In genomic region chr19:5972355-5972731, GRCh38 we compare ENCODE assay signal across 17 cellular contexts. TPM values are rescaled to one million over a fixed set of nuclear protein-coding genes. Genes with fewer than 3 reads are reported as not detected.
DNase-seq lines count a peak whose midpoint lies in the region; ATAC-seq, FAIRE-seq and TF ChIP-seq lines count a peak whose summit lies in the region.
"Had no signal": no experiment of that assay in that cellular context is flagged by ENCODE, and none has a peak within 500 bp of the region (broad histone marks: within the 10 kb centered on the region; RNA-seq: fewer than 3 reads in every experiment).

No MANE protein-coding gene starts in this region.

- ATAC-seq in activated T-helper 17 cell treated with anti-CD3 and anti-CD28 coated beads, Interleukin-2, amount 50 U/mL, for 72 hours (replicated peaks): no peak
- ATAC-seq in naive thymus-derived CD8-positive, alpha-beta T cell: no peak
- ATAC-seq in psoas muscle: no peak

- WGBS in psoas muscle, 3 donors: 73 to 82% (median 77%) methylated on average over 9 of the region's 9 CpGs

- no peaks in the 10 kb centered on the region for H3K9me3 Mint-ChIP-seq in CD14-positive monocyte
- no peaks in the 10 kb centered on the region for H3K9me3 Mint-ChIP-seq in activated T-helper 17 cell treated with anti-CD3 and anti-CD28 coated beads, Interleukin-2, amount 50 U/mL, for 72 hours
- no peaks in the 10 kb centered on the region for H3K9me3 Mint-ChIP-seq in naive thymus-derived CD8-positive, alpha-beta T cell
- H3K9me3 Mint-ChIP-seq: endodermal cell had no signal

- H3K27ac ChIP-seq in A673 (ENCODE audit: low read depth, low read length, poor library complexity, severe bottlenecking) (peak overlapping the region; percentile 12), psoas muscle (no peak overlapping the region)

- peak overlapping the region in 4 of 7 donors; percentile 14 to 58 (median 33) for H3K27ac Mint-ChIP-seq in CD14-positive monocyte
- peak overlapping the region; percentile 70 for H3K27ac Mint-ChIP-seq in activated T-helper 17 cell treated with anti-CD3 and anti-CD28 coated beads, Interleukin-2, amount 50 U/mL, for 72 hours
- H3K27ac Mint-ChIP-seq in naive thymus-derived CD8-positive, alpha-beta T cell: peak overlapping the region; percentile 51 to 87 (median 80)
- H3K27ac Mint-ChIP-seq: endodermal cell had no signal

- peaks cover 26% of the 10 kb centered on the region for H3K4me1 ChIP-seq in A673 (ENCODE audit: insufficient read depth, low read length, poor library complexity, severe bottlenecking)
- H3K4me1 ChIP-seq in psoas muscle: peaks cover 63% of the 10 kb centered on the region

- H3K4me3 ChIP-seq in A673 (ENCODE audit: low read depth, low read length, poor library complexity, severe bottlenecking) (no peak overlapping the region), psoas muscle (no peak overlapping the region)

- H3K27me3 Mint-ChIP-seq in CD14-positive monocyte (ENCODE audit: low read depth in 3 of 3): peaks cover 0 to 2% (median 0%) of the 10 kb centered on the region in 3 donors
- H3K27me3 Mint-ChIP-seq in activated T-helper 17 cell treated with anti-CD3 and anti-CD28 coated beads, Interleukin-2, amount 50 U/mL, for 72 hours: no peaks in the 10 kb centered on the region
- H3K27me3 Mint-ChIP-seq in naive thymus-derived CD8-positive, alpha-beta T cell: no peaks in the 10 kb centered on the region

- POLR2A ChIA-PET in A673 (lab: Charles Lee; ENCODE audit: low non-redundant PET): interaction anchor here (0.5 kb wide), 1 partner anchor 181 kb away, joined by 10 read pairs; no protein-coding TSS in a partner anchor
- POLR2A ChIA-PET in naive thymus-derived CD8-positive, alpha-beta T cell (lab: Charles Lee): interaction anchor here (0.6 to 1.4 kb wide), 4 partner anchors 8 to 22 kb away, joined by 3 to 5 read pairs (median 4); no protein-coding TSS in a partner anchor

- TF ChIP-seq CTCF in A673 (conservative IDR thresholded peaks at IDR 0.05; ENCODE audit: low read depth, low read length): no peak
- TF ChIP-seq CTCF in CD14-positive monocyte (IDR thresholded peaks at IDR 0.05): no peak
- no peak for TF ChIP-seq CTCF in psoas muscle (IDR thresholded peaks at IDR 0.05)

- no peak for TF ChIP-seq POLR2A in GM12892 (IDR thresholded peaks at IDR 0.05; ENCODE audit: low read depth, low read length)

- H3K4me1 Mint-ChIP-seq in CD14-positive monocyte: peaks cover 53% of the 10 kb centered on the region
- peaks cover 57% of the 10 kb centered on the region for H3K4me1 Mint-ChIP-seq in activated T-helper 17 cell treated with anti-CD3 and anti-CD28 coated beads, Interleukin-2, amount 50 U/mL, for 72 hours
- H3K4me1 Mint-ChIP-seq in naive thymus-derived CD8-positive, alpha-beta T cell: peaks cover 48 to 95% (median 87%) of the 10 kb centered on the region in 4 donors

- H3K36me3 ChIP-seq in A673 (ENCODE audit: insufficient read depth, low read length, poor library complexity, severe bottlenecking): peaks cover 12% of the 10 kb centered on the region
- H3K36me3 ChIP-seq in psoas muscle (ENCODE audit: insufficient read depth in 1 of 2, low read depth in 1 of 2): peaks cover 7 to 14% of the 10 kb centered on the region in 2 donors

- H3K27me3 ChIP-seq in A673 (replicated peaks; ENCODE audit: insufficient read depth, low read depth, low read length, poor library complexity) (no peaks in the 10 kb centered on the region), psoas muscle (ENCODE audit: insufficient read depth in 3 of 3, low read length in 2 of 3) (no peaks in the 10 kb centered on the region)

- no peak for FAIRE-seq in GM12892 (lab: Jason Lieb, UNC)
- FAIRE-seq: colon had no signal

- H3K9me3 ChIP-seq in A673 (ENCODE audit: low read depth, low read length, poor library complexity, severe bottlenecking): no peaks in the 10 kb centered on the region
- H3K9me3 ChIP-seq in psoas muscle: no peaks in the 10 kb centered on the region

- CTCF ChIA-PET in A673 (lab: Charles Lee): no interaction called here

- BruUV-seq in A673 (replicated peaks; lab: Mats Ljungman, UMichigan): no TSS peak

- no peak overlapping the region for H3K4me3 Mint-ChIP-seq in CD14-positive monocyte
- no peak overlapping the region for H3K4me3 Mint-ChIP-seq in activated T-helper 17 cell treated with anti-CD3 and anti-CD28 coated beads, Interleukin-2, amount 50 U/mL, for 72 hours
- H3K4me3 Mint-ChIP-seq in naive thymus-derived CD8-positive, alpha-beta T cell: peak overlapping the region in 6 of 10 donors; percentile 16 to 62 (median 37)
- H3K4me3 Mint-ChIP-seq: endodermal cell had no signal

- intact Hi-C loops in A673 (cut with micrococcal nuclease; ENCODE audit: unreplicated experiment): no loop called here
- intact Hi-C loops in CD14-positive monocyte (cut with micrococcal nuclease): loop anchor here in 1 of 2 donors (10.0 kb wide), 1 partner anchor 68 kb away; the partner anchor contains the start of genes NDUFA11 and VMAC
- intact Hi-C loops in psoas muscle (cut with DNase I): loop anchor here in 1 of 2 donors (10.0 kb wide), 1 partner anchor 302 kb away; the partner anchor contains the start of gene MLLT1

- peaks cover 16 to 46% of the 10 kb centered on the region in 2 donors for H3K36me3 Mint-ChIP-seq in CD14-positive monocyte
- H3K36me3 Mint-ChIP-seq in activated T-helper 17 cell treated with anti-CD3 and anti-CD28 coated beads, Interleukin-2, amount 50 U/mL, for 72 hours (ENCODE audit: low read depth): peaks cover 65% of the 10 kb centered on the region
- H3K36me3 Mint-ChIP-seq in naive thymus-derived CD8-positive, alpha-beta T cell: peaks cover 4 to 38% (median 4%) of the 10 kb centered on the region in 3 donors

- DNase-seq in A673 (ENCODE audit: low spot score) (no peak), CD14-positive monocyte (ENCODE audit: low spot score) (no peak), GM12892 (ENCODE audit: insufficient read length) (no peak), pons (ENCODE audit: low spot score) (no peak), psoas muscle (no peak), NCI-H345 treated with DMSO at 0.1 percent for 48 hours (lab: John Stamatoyannopoulos, UW; ENCODE audit: unreplicated experiment) (no peak)
- peak in 1 of 10 donors; percentile 22 for DNase-seq in naive thymus-derived CD8-positive, alpha-beta T cell
- DNase-seq: activated CD8-positive, alpha-beta memory T cell treated with anti-CD3 and anti-CD28 coated beads, Interleukin-2, amount 50 U/mL, for 4 hours; activated naive CD4-positive, alpha-beta T cell; endodermal cell; HCEC 1CT; mesenchymal stem cell; NCI-H1417 treated with DMSO at 0.1 percent for 48 hours; NCI-H69; stimulated activated CD4-positive, alpha-beta T cell treated with anti-CD3 and anti-CD28 coated beads, Interleukin-4, amount 100 ng/mL, for 1 hour had no signal

RNA-seq across cellular contexts. Expression of gene RANBP3, which starts 5.6 kb away (rescaled TPM):
- total RNA-seq in A673 (2021): 126 and 130 TPM in 2 replicates
- polyA plus RNA-seq in CD14-positive monocyte: 1 to 10 TPM; 4.5 to 8.1 TPM
- 100 to 1,000 TPM in 1 of 2 donors, 10 to 100 TPM in 1; 81.4 to 112 TPM for total RNA-seq in activated T-helper 17 cell treated with anti-CD3 and anti-CD28 coated beads, Interleukin-2, amount 50 U/mL, for 72 hours
- total RNA-seq in naive thymus-derived CD8-positive, alpha-beta T cell: 100 to 1,000 TPM; 128 to 145 TPM
- polyA plus RNA-seq in naive thymus-derived CD8-positive, alpha-beta T cell: 10 to 100 TPM in 1 of 3 donors, 1 to 10 TPM in 2; 7.7 to 13.0 (median 9.1) TPM
- 34.6 TPM for polyA plus RNA-seq in GM12892 (2012; ENCODE audit: missing spikeins)
- 10 to 100 TPM; 48.4 to 50.0 (median 48.9) TPM for total RNA-seq in psoas muscle
- 10 to 100 TPM; 40.5 to 71.7 (median 43.9) TPM for polyA plus RNA-seq in psoas muscle

RNA-seq across cellular contexts. Expression of gene CAPS, which starts 58.3 kb away (rescaled TPM):
- 0.92 and 1.7 TPM in 2 replicates for total RNA-seq in A673 (2021)
- under 1 TPM; 0.34 to 0.72 TPM for polyA plus RNA-seq in CD14-positive monocyte
- total RNA-seq in activated T-helper 17 cell treated with anti-CD3 and anti-CD28 coated beads, Interleukin-2, amount 50 U/mL, for 72 hours: 1 to 10 TPM; 3.8 to 5.1 TPM
- 10 to 100 TPM; 55.9 to 58.3 TPM for total RNA-seq in naive thymus-derived CD8-positive, alpha-beta T cell
- polyA plus RNA-seq in naive thymus-derived CD8-positive, alpha-beta T cell: 1 to 10 TPM; 1.3 to 2.8 (median 2.0) TPM
- 2.0 TPM for polyA plus RNA-seq in GM12892 (2012; ENCODE audit: missing spikeins)
- total RNA-seq in psoas muscle: 1 to 10 TPM; 1.3 to 2.9 (median 1.5) TPM
- polyA plus RNA-seq in psoas muscle: 1 to 10 TPM; 1.2 to 1.7 (median 1.5) TPM

Comparison
In these comparisons a context has a peak if more than half of its experiments do, and no peak if none do; other contexts are left out.
1. H3K4me3 Mint-ChIP-seq: peak in naive thymus-derived CD8-positive, alpha-beta T cell (6 of 10); none in CD14-positive monocyte (0 of 2) and activated T-helper 17 cell treated with anti-CD3 and anti-CD28 coated beads, Interleukin-2, amount 50 U/mL, for 72 hours (single experiment).
2. RNA of gene CAPS, which starts 58.3 kb away (total RNA-seq): 55.9 to 58.3 TPM in naive thymus-derived CD8-positive, alpha-beta T cell; 3.8 to 5.1 TPM in activated T-helper 17 cell treated with anti-CD3 and anti-CD28 coated beads, Interleukin-2, amount 50 U/mL, for 72 hours, 1.3 to 2.9 TPM in psoas muscle and 0.92 to 1.7 TPM in A673; every median in the first group is over 4 times any median in the second.
3. Peak in every context shown above with its lines, with median percentiles within 50 percentile points of each other: H3K27ac Mint-ChIP-seq.